ENCODE assay signal across 8 cellular contexts in the genomic region with DNA sequence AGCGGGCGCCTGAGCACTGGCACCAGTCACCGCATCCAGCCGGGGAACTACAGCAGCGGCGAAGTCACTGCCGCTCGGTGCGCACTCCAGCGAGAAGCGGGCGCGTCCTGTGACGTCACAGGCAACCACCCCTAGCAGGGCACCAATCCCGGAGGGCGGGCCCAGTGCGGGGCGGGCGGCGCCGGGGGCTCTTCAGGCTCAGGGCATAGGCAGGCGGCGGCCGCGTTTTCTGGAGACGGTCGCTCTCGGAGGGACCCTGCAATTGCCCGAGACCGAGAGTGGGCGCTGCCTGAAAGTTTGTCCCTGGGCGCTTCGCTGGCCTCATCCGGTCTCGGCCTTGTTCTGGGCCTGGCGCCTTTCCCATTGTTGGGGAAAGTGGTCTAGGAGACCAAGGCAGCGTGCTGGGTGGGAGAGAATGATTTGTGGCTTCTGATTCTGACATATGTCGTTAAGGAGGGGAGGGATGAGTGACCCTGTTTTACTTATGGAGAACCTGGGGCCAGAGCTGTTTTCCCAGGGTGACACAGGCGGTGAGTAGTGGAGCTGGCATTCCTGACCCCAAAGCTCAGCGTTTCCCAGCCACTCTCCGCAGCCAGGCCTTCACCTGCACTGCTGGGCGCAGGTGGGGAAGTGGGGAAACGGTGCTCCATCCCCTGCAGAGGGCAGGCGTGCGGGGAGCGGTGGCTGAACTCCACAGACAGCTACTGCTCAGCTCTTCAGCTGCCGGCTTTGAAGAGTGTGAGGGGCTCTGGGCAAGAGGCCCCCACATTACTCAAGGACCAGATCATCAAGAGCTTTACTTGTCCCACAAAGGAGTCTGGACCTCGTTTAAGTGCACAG. TPM values are rescaled to one million over a fixed set of nuclear protein-coding genes. Genes with fewer than 3 reads are reported as not detected.
DNase-seq lines count a peak whose midpoint lies in the region; ATAC-seq and TF ChIP-seq lines count a peak whose summit lies in the region.
"Not testable (repeated sequence)": the region's sequence is repeated elsewhere in the genome, so short reads cannot be mapped to it uniquely, and the experiment has no call there.

A gene with protein sequence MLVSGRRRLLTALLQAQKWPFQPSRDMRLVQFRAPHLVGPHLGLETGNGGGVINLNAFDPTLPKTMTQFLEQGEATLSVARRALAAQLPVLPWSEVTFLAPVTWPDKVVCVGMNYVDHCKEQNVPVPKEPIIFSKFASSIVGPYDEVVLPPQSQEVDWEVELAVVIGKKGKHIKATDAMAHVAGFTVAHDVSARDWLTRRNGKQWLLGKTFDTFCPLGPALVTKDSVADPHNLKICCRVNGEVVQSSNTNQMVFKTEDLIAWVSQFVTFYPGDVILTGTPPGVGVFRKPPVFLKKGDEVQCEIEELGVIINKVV (minus strand): TSS at position 111 of the 840 bp plus-strand sequence. CDS start 3,176 bp downstream, outside the sequence.

- peak; percentile 17 for DNase-seq in GM04504 (ENCODE audit: low read depth)
- peak; percentile 64 for DNase-seq in NAMALWA (ENCODE audit: low spot score)
- DNase-seq in T-cell: peak; percentile 52 to 92 (median 84)
- DNase-seq in glomerular endothelial cell (ENCODE audit: extremely low read depth, low read depth, low spot score): not testable (repeated sequence)
- peak; percentile 88 for DNase-seq in osteocyte (ENCODE audit: extremely low spot score, unreplicated experiment)
- DNase-seq in stromal cell of bone marrow (ENCODE audit: low read depth): peak; percentile 22

- not testable (repeated sequence) for H3K36me3 Mint-ChIP-seq in T-cell; activated naive CD4-positive, alpha-beta T cell treated with anti-CD3 and anti-CD28 coated beads, Interleukin-2, amount 50 U/mL, for 24 hours; osteocyte (ENCODE audit: unreplicated experiment)

- peaks cover 5 to 14% (median 14%) of the 10 kb centered on the region in 3 donors for H3K4me1 Mint-ChIP-seq in T-cell
- not testable (repeated sequence) for H3K4me1 Mint-ChIP-seq in activated naive CD4-positive, alpha-beta T cell treated with anti-CD3 and anti-CD28 coated beads, Interleukin-2, amount 50 U/mL, for 24 hours; osteocyte (ENCODE audit: unreplicated experiment)

- ATAC-seq in HG02623 (IDR thresholded peaks at IDR 0.05; ENCODE audit: unreplicated experiment) (peak; percentile 79), T-cell (replicated peaks in 1 of 4) (peak; percentile 96 to 98 (median 97))

- CTCF ChIA-PET in T-cell (lab: Charles Lee): interaction anchor here in 1 of 2 donors (0.7 kb wide), 1 partner anchor 17 kb away, joined by 3 read pairs; no protein-coding TSS in a partner anchor

- peaks cover 7 to 12% of the 10 kb centered on the region in 2 donors for H3K27me3 Mint-ChIP-seq in T-cell
- H3K27me3 Mint-ChIP-seq in activated naive CD4-positive, alpha-beta T cell treated with anti-CD3 and anti-CD28 coated beads, Interleukin-2, amount 50 U/mL, for 24 hours: not testable (repeated sequence)
- H3K27me3 Mint-ChIP-seq in osteocyte (ENCODE audit: unreplicated experiment): peaks cover 18% of the 10 kb centered on the region

- TF ChIP-seq CTCF in osteocyte (IDR thresholded peaks at IDR 0.05): not testable (repeated sequence)

- H3K4me3 Mint-ChIP-seq in T-cell: peak within 1 kb of the TSS; percentile 68 to 78 (median 75)
- H3K4me3 Mint-ChIP-seq in activated naive CD4-positive, alpha-beta T cell treated with anti-CD3 and anti-CD28 coated beads, Interleukin-2, amount 50 U/mL, for 24 hours: peak within 1 kb of the TSS; percentile 75
- peak within 1 kb of the TSS; percentile 77 for H3K4me3 Mint-ChIP-seq in osteocyte (ENCODE audit: unreplicated experiment)

- POLR2A ChIA-PET in T-cell (lab: Charles Lee): interaction anchor here in 1 of 2 donors (0.5 kb wide), 1 partner anchor 10 kb away, joined by 9 read pairs; no protein-coding TSS in a partner anchor

- H3K27ac Mint-ChIP-seq in T-cell (peak within 1 kb of the TSS; percentile 36 to 55), osteocyte (ENCODE audit: unreplicated experiment) (peak within 1 kb of the TSS; percentile 79)
- H3K27ac Mint-ChIP-seq in activated naive CD4-positive, alpha-beta T cell treated with anti-CD3 and anti-CD28 coated beads, Interleukin-2, amount 50 U/mL, for 24 hours: not testable (repeated sequence)

- H3K9me3 Mint-ChIP-seq in T-cell; activated naive CD4-positive, alpha-beta T cell treated with anti-CD3 and anti-CD28 coated beads, Interleukin-2, amount 50 U/mL, for 24 hours; osteocyte (ENCODE audit: unreplicated experiment): not testable (repeated sequence)

RNA-seq across cellular contexts. Expression of the gene that starts here (rescaled TPM):
- total RNA-seq in T-cell: 10 to 100 TPM; 12.9 to 23.8 (median 16.2) TPM
- total RNA-seq in glomerular endothelial cell: 3.6 and 13.4 TPM in 2 replicates
- total RNA-seq in osteocyte: 26.1 and 27.2 TPM in 2 replicates
